Comparison of ENCODE assay signal across 15 cellular contexts in the genomic region with DNA sequence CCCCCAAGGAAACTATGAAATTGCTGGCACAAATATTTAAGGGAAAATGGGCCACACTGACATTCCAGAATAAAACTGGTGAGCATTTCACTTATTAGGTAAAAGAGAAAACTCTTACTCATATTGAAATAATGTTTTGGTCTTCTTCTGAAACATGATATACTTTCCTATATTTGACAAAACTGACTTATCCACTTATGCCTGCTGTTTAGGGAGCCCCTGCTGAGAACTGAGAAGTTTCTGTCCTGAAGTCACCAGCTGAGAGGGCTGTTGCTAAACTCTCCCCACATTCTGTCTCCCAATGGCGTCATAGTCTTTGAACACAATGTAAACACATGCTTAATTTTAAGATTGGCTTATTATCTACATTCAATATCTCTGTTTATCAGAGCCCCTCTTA. TPM values are rescaled to one million over a fixed set of nuclear protein-coding genes. Genes with fewer than 3 reads are reported as not detected.
DNase-seq lines count a peak whose midpoint lies in the region; ATAC-seq and TF ChIP-seq lines count a peak whose summit lies in the region.
"Had no signal": no experiment of that assay in that cellular context is flagged by ENCODE, and none has a peak within 500 bp of the region (broad histone marks: within the 10 kb centered on the region; RNA-seq: fewer than 3 reads in every experiment).

No MANE protein-coding gene starts in this region.

- H3K9me3 ChIP-seq in PC-3 (ENCODE audit: low read length) = no peaks in the 10 kb centered on the region

- H3K4me1 ChIP-seq in PC-3 (ENCODE audit: insufficient read depth, low read length) = peaks cover 23% of the 10 kb centered on the region

- no peaks in the 10 kb centered on the region for H3K9me2 ChIP-seq in PC-3 (replicated peaks; ENCODE audit: low read length)

- H4K20me1 ChIP-seq in PC-3 (ENCODE audit: low read length) = no peaks in the 10 kb centered on the region

- H3K4me2 ChIP-seq in PC-3 (ENCODE audit: low read length) = peak overlapping the region; percentile 18; the same call in 1 of the 2 replicates

- no peak overlapping the region for H2AFZ ChIP-seq in PC-3 (ENCODE audit: low read length)

- no peak overlapping the region for H3K27ac ChIP-seq in PC-3 (ENCODE audit: low read length)

- H3K36me3 ChIP-seq in H7 (replicated peaks; ENCODE audit: control insufficient read depth, insufficient read depth, low read length) (no peaks in the 10 kb centered on the region), PC-3 (ENCODE audit: low read depth, low read length) (no peaks in the 10 kb centered on the region)

- intact Hi-C loops in PC-3 (cut with micrococcal nuclease) = loop anchor here (2.0 to 10.0 kb wide), 5 partner anchors 273 to 1329 kb away; no protein-coding TSS in a partner anchor

- no peaks in the 10 kb centered on the region for H3F3A ChIP-seq in PC-3 (ENCODE audit: low read length, unreplicated experiment)

- no peaks in the 10 kb centered on the region for H3K36me3 Mint-ChIP-seq in activated CD4-positive, alpha-beta memory T cell treated with anti-CD3 and anti-CD28 coated beads, Interleukin-2, amount 10 ng/mL, durations not matched to agents 7 days and 5 days (ENCODE audit: low read depth)
- no peaks in the 10 kb centered on the region for H3K36me3 Mint-ChIP-seq in stimulated activated effector memory CD8-positive, alpha-beta T cell treated with anti-CD3 and anti-CD28 coated beads, Interleukin-12 subunit alpha, Interleukin-12 subunit beta, amount 100 ng/mL, for 72 hours
- no peaks in the 10 kb centered on the region for H3K36me3 Mint-ChIP-seq in activated naive CD8-positive, alpha-beta T cell treated with anti-CD3 and anti-CD28 coated beads for 36 hours
- H3K36me3 Mint-ChIP-seq: T-cell had no signal

- H3K9ac ChIP-seq in PC-3 (ENCODE audit: low read length) = no peak overlapping the region

- no peaks in the 10 kb centered on the region for H3K9me3 Mint-ChIP-seq in activated CD4-positive, alpha-beta memory T cell treated with anti-CD3 and anti-CD28 coated beads, Interleukin-2, amount 10 ng/mL, durations not matched to agents 7 days and 5 days
- H3K9me3 Mint-ChIP-seq in stimulated activated effector memory CD8-positive, alpha-beta T cell treated with anti-CD3 and anti-CD28 coated beads, Interleukin-12 subunit alpha, Interleukin-12 subunit beta, amount 100 ng/mL, for 72 hours = no peaks in the 10 kb centered on the region
- H3K9me3 Mint-ChIP-seq in activated naive CD8-positive, alpha-beta T cell treated with anti-CD3 and anti-CD28 coated beads for 36 hours = peaks cover 2% of the 10 kb centered on the region

- DNase-seq in AG08396 (ENCODE audit: low spot score) = peak; percentile 7
- DNase-seq in H7 = peak; percentile 2
- DNase-seq in PC-3 = peak; percentile 48
- peak; percentile 72 for DNase-seq in fibroblast of the aortic adventitia (ENCODE audit: low read depth)
- DNase-seq in activated CD4-positive, alpha-beta memory T cell treated with anti-CD3 and anti-CD28 coated beads, Interleukin-2, amount 10 ng/mL, durations not matched to agents 7 days and 5 days = no peak
- DNase-seq in GOT3 (lab: John Stamatoyannopoulos, UW) = no peak
- DNase-seq in stimulated activated effector memory CD8-positive, alpha-beta T cell treated with anti-CD3 and anti-CD28 coated beads, Interleukin-12 subunit alpha, Interleukin-12 subunit beta, amount 100 ng/mL, for 72 hours (ENCODE audit: low spot score in 2 of 2) = no peak
- no peak for DNase-seq in activated naive CD8-positive, alpha-beta T cell treated with anti-CD3 and anti-CD28 coated beads for 36 hours
- DNase-seq: activated CD8-positive, alpha-beta memory T cell treated with anti-CD3 and anti-CD28 coated beads, Interleukin-2, amount 50 U/mL, for 4 hours; glutamatergic neuron; NCI-H1436; small intestine; T-cell had no signal

- BruUV-seq in PC-3 (replicated peaks; lab: Mats Ljungman, UMichigan) = no TSS peak

- peaks cover 4% of the 10 kb centered on the region for H3K27me3 Mint-ChIP-seq in activated CD4-positive, alpha-beta memory T cell treated with anti-CD3 and anti-CD28 coated beads, Interleukin-2, amount 10 ng/mL, durations not matched to agents 7 days and 5 days
- H3K27me3 Mint-ChIP-seq in activated naive CD8-positive, alpha-beta T cell treated with anti-CD3 and anti-CD28 coated beads for 36 hours = peaks cover 40% of the 10 kb centered on the region

- H3K27ac Mint-ChIP-seq in activated CD4-positive, alpha-beta memory T cell treated with anti-CD3 and anti-CD28 coated beads, Interleukin-2, amount 10 ng/mL, durations not matched to agents 7 days and 5 days = no peak overlapping the region
- H3K27ac Mint-ChIP-seq in stimulated activated effector memory CD8-positive, alpha-beta T cell treated with anti-CD3 and anti-CD28 coated beads, Interleukin-12 subunit alpha, Interleukin-12 subunit beta, amount 100 ng/mL, for 72 hours = no peak overlapping the region
- no peak overlapping the region for H3K27ac Mint-ChIP-seq in activated naive CD8-positive, alpha-beta T cell treated with anti-CD3 and anti-CD28 coated beads for 36 hours
- H3K27ac Mint-ChIP-seq: T-cell had no signal

- no peak for ATAC-seq in PC-3
- no peak for ATAC-seq in stimulated activated effector memory CD8-positive, alpha-beta T cell treated with anti-CD3 and anti-CD28 coated beads, Interleukin-12 subunit alpha, Interleukin-12 subunit beta, amount 100 ng/mL, for 72 hours
- ATAC-seq: T-cell had no signal

- no peaks in the 10 kb centered on the region for H3K27me3 ChIP-seq in H7 (ENCODE audit: control insufficient read depth, insufficient read depth, low read length)
- H3K27me3 ChIP-seq in PC-3 (ENCODE audit: low read length) = no peaks in the 10 kb centered on the region

- TF ChIP-seq CTCF in PC-3 (conservative IDR thresholded peaks at IDR 0.05; ENCODE audit: low read depth, low read length) = no peak
- no peak for TF ChIP-seq CTCF in fibroblast of the aortic adventitia (IDR thresholded peaks at IDR 0.05; ENCODE audit: insufficient read depth, low read length)

- H3K4me3 ChIP-seq in H7 (ENCODE audit: insufficient read depth, low read depth, low read length) (no peak overlapping the region), PC-3 (ENCODE audit: low read length) (no peak overlapping the region), fibroblast of the aortic adventitia (ENCODE audit: low read depth, low read length) (no peak overlapping the region)

- POLR2A ChIA-PET in PC-3 (lab: Charles Lee; ENCODE audit: unreplicated experiment) = no interaction called here
- POLR2A ChIA-PET in activated CD4-positive, alpha-beta memory T cell treated with anti-CD3 and anti-CD28 coated beads, Interleukin-2, amount 10 ng/mL, durations not matched to agents 7 days and 5 days (lab: Charles Lee) = no interaction called here

- no peaks in the 10 kb centered on the region for H3K79me2 ChIP-seq in PC-3 (ENCODE audit: low read length)

- H3K4me1 Mint-ChIP-seq in activated CD4-positive, alpha-beta memory T cell treated with anti-CD3 and anti-CD28 coated beads, Interleukin-2, amount 10 ng/mL, durations not matched to agents 7 days and 5 days = peaks cover 4% of the 10 kb centered on the region
- peaks cover 6% of the 10 kb centered on the region for H3K4me1 Mint-ChIP-seq in stimulated activated effector memory CD8-positive, alpha-beta T cell treated with anti-CD3 and anti-CD28 coated beads, Interleukin-12 subunit alpha, Interleukin-12 subunit beta, amount 100 ng/mL, for 72 hours
- no peaks in the 10 kb centered on the region for H3K4me1 Mint-ChIP-seq in activated naive CD8-positive, alpha-beta T cell treated with anti-CD3 and anti-CD28 coated beads for 36 hours
- H3K4me1 Mint-ChIP-seq: central memory CD8-positive, alpha-beta T cell had no signal

- H3K4me3 Mint-ChIP-seq in activated CD4-positive, alpha-beta memory T cell treated with anti-CD3 and anti-CD28 coated beads, Interleukin-2, amount 10 ng/mL, durations not matched to agents 7 days and 5 days = no peak overlapping the region
- no peak overlapping the region for H3K4me3 Mint-ChIP-seq in stimulated activated effector memory CD8-positive, alpha-beta T cell treated with anti-CD3 and anti-CD28 coated beads, Interleukin-12 subunit alpha, Interleukin-12 subunit beta, amount 100 ng/mL, for 72 hours
- H3K4me3 Mint-ChIP-seq in activated naive CD8-positive, alpha-beta T cell treated with anti-CD3 and anti-CD28 coated beads for 36 hours = no peak overlapping the region
- H3K4me3 Mint-ChIP-seq: central memory CD8-positive, alpha-beta T cell; T-cell had no signal

- CTCF ChIA-PET in PC-3 (lab: Charles Lee) = interaction anchor here (0.6 kb wide), 1 partner anchor 1031 kb away, joined by 3 read pairs; no protein-coding TSS in a partner anchor
- CTCF ChIA-PET in activated CD4-positive, alpha-beta memory T cell treated with anti-CD3 and anti-CD28 coated beads, Interleukin-2, amount 10 ng/mL, durations not matched to agents 7 days and 5 days (lab: Charles Lee) = no interaction called here

RNA-seq across cellular contexts. Expression of gene ZC3H11B, which starts 46.8 kb away (rescaled TPM):
- total RNA-seq in H7 (2014; rRNA removed; shearing (Covaris generic)) = 0.07 TPM in 1 of 2 replicates, not detected in the other
- total RNA-seq in PC-3 (2014; rRNA removed) (not detected in 2 replicates), fibroblast of the aortic adventitia (ENCODE audit: low replicate concordance) (not detected in 2 replicates)
- total RNA-seq in activated CD4-positive, alpha-beta memory T cell treated with anti-CD3 and anti-CD28 coated beads, Interleukin-2, amount 10 ng/mL, durations not matched to agents 7 days and 5 days = under 1 TPM; 0.15 to 0.25 TPM
- under 1 TPM; 0.18 to 0.33 TPM for total RNA-seq in activated naive CD8-positive, alpha-beta T cell treated with anti-CD3 and anti-CD28 coated beads for 36 hours
- total RNA-seq: mesenteric fat pad had no signal

Comparison
In these comparisons a context has a peak if more than half of its experiments do, and no peak if none do; other contexts are left out.
1. DNase-seq: peak in AG08396 (single experiment), H7 (single experiment), PC-3 (single experiment) and fibroblast of the aortic adventitia (single experiment); none in activated CD4-positive, alpha-beta memory T cell treated with anti-CD3 and anti-CD28 coated beads, Interleukin-2, amount 10 ng/mL, durations not matched to agents 7 days and 5 days (single experiment), GOT3 (single experiment), stimulated activated effector memory CD8-positive, alpha-beta T cell treated with anti-CD3 and anti-CD28 coated beads, Interleukin-12 subunit alpha, Interleukin-12 subunit beta, amount 100 ng/mL, for 72 hours (0 of 2) and activated naive CD8-positive, alpha-beta T cell treated with anti-CD3 and anti-CD28 coated beads for 36 hours (single experiment).